Comparison of ENCODE assay signal across 20 cellular contexts in the genomic region with DNA sequence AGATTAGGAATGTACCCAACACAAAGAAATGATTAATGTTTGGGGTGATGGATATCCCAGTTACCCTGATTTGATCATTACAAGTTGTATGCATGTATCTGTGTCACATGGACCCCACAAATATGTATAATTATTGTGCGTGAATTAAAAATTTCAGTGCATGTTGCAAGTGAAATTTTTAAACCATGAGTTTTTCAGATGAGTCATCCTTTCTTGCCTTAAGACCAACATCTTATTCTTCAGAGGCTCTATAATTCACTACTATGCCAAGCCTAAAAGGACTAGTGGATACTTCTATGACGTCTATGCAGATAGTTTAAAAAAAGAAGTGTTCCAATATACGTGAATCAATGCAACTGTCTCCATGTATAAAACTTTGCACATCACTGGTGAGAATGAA.
DNase-seq lines count a peak whose midpoint lies in the region; FAIRE-seq and TF ChIP-seq lines count a peak whose summit lies in the region.
"Had no signal": no experiment of that assay in that cellular context is flagged by ENCODE, and none has a peak within 500 bp of the region (broad histone marks: within the 10 kb centered on the region; RNA-seq: fewer than 3 reads in every experiment).

No MANE protein-coding gene starts in this region.

- H3K27me3 ChIP-seq in breast epithelium = no peaks in the 10 kb centered on the region
- H3K27me3 ChIP-seq in dorsolateral prefrontal cortex = no peaks in the 10 kb centered on the region
- H3K27me3 ChIP-seq: neutrophil, tibial nerve had no signal

- FAIRE-seq in urothelium cell line (lab: Jason Lieb, UNC) = no peak

- H3K27ac Mint-ChIP-seq in MCF 10A (ENCODE audit: low read depth, unreplicated experiment) = no peak overlapping the region
- H3K27ac Mint-ChIP-seq: activated B cell treated with CpG ODN at 0.5 μM for 24 hours; activated naive CD8-positive, alpha-beta T cell treated with anti-CD3 and anti-CD28 coated beads, Interleukin-2, amount 10 ng/mL, durations not matched to agents 7 days and 5 days had no signal

- POLR2A ChIA-PET in MCF 10A (lab: Yijun Ruan, JAX) = no interaction called here

- DNase-seq in MCF 10A (ENCODE audit: unreplicated experiment) = peak; percentile 66
- DNase-seq in breast epithelium (ENCODE audit: low spot score in 2 of 2) = no peak
- peak; percentile 58 for DNase-seq in amniotic stem cell (lab: John Stamatoyannopoulos, UW)
- DNase-seq in fibroblast of the aortic adventitia (ENCODE audit: low read depth) = peak; percentile 99
- DNase-seq in urothelium cell line (ENCODE audit: low spot score) = peak; percentile 21
- DNase-seq in head of caudate nucleus = no peak
- DNase-seq in dorsolateral prefrontal cortex = no peak
- no peak for DNase-seq in T1000 (lab: John Stamatoyannopoulos, UW)
- DNase-seq: activated B cell treated with CpG ODN at 0.5 μM for 24 hours; activated CD8-positive, alpha-beta memory T cell treated with anti-CD3 and anti-CD28 coated beads, Interleukin-2, amount 50 U/mL, for 48 hours; activated naive CD8-positive, alpha-beta T cell treated with anti-CD3 and anti-CD28 coated beads, Interleukin-2, amount 10 ng/mL, durations not matched to agents 7 days and 5 days; DMS 273 treated with DMSO at 0.1 percent for 48 hours; effector CD4-positive, alpha-beta T cell; hypothalamus; Karpas-422; lower lobe of right lung; NCI-H2081 treated with DMSO at 0.1 percent for 48 hours had no signal

- no peak overlapping the region for H3K4me3 Mint-ChIP-seq in MCF 10A (ENCODE audit: unreplicated experiment)
- H3K4me3 Mint-ChIP-seq: activated B cell treated with CpG ODN at 0.5 μM for 24 hours; activated naive CD8-positive, alpha-beta T cell treated with anti-CD3 and anti-CD28 coated beads, Interleukin-2, amount 10 ng/mL, durations not matched to agents 7 days and 5 days had no signal

- H3K9me3 ChIP-seq in breast epithelium = peaks cover 8 to 14% of the 10 kb centered on the region in 2 donors
- H3K9me3 ChIP-seq: neutrophil had no signal

- no peaks in the 10 kb centered on the region for H3K36me3 ChIP-seq in breast epithelium
- H3K36me3 ChIP-seq: lower lobe of right lung, neutrophil, tibial nerve had no signal

- H3K27ac ChIP-seq in breast epithelium (no peak overlapping the region), dorsolateral prefrontal cortex (no peak overlapping the region)
- H3K27ac ChIP-seq: 22Rv1, lower lobe of right lung, neutrophil, tibial nerve had no signal

- BruUV-seq in MCF 10A (replicated peaks; lab: Mats Ljungman, UMichigan) = no TSS peak

- intact Hi-C loops in MCF 10A (cut with micrococcal nuclease) (loop anchor here (10.0 kb wide), 1 partner anchor 109 kb away; a partner anchor contains a TSS), breast epithelium (cut with DNase I; ENCODE audit: low total_unique reads) (no loop called here), head of caudate nucleus (cut with DNase I) (no loop called here), dorsolateral prefrontal cortex (cut with DNase I) (no loop called here)

- H3K27me3 Mint-ChIP-seq in MCF 10A (ENCODE audit: insufficient read depth, unreplicated experiment) = no peaks in the 10 kb centered on the region
- H3K27me3 Mint-ChIP-seq: activated B cell treated with CpG ODN at 0.5 μM for 24 hours had no signal

- no peak for TF ChIP-seq POLR2A in breast epithelium (IDR thresholded peaks at IDR 0.05)

- no peaks in the 10 kb centered on the region for H3K4me1 ChIP-seq in breast epithelium
- H3K4me1 ChIP-seq: lower lobe of right lung, tibial nerve had no signal

- H3K4me3 ChIP-seq in breast epithelium (no peak overlapping the region), fibroblast of the aortic adventitia (ENCODE audit: low read depth, low read length) (no peak overlapping the region), dorsolateral prefrontal cortex (no peak overlapping the region)
- H3K4me3 ChIP-seq: lower lobe of right lung, tibial nerve had no signal

- TF ChIP-seq CTCF in MCF 10A (IDR thresholded peaks at IDR 0.05; ENCODE audit: unreplicated experiment) (no peak), breast epithelium (IDR thresholded peaks at IDR 0.05) (no peak), fibroblast of the aortic adventitia (IDR thresholded peaks at IDR 0.05; ENCODE audit: insufficient read depth, low read length) (no peak), dorsolateral prefrontal cortex (IDR thresholded peaks at IDR 0.05 in 54 of 56, conservative IDR thresholded peaks at IDR 0.05 in 2 of 56; ENCODE audit: low read depth in 1 of 56, partially characterized antibody in 56 of 56) (no peak)

- H3K9me3 Mint-ChIP-seq in MCF 10A (ENCODE audit: unreplicated experiment) = peaks cover 22% of the 10 kb centered on the region
- H3K9me3 Mint-ChIP-seq: activated naive CD8-positive, alpha-beta T cell treated with anti-CD3 and anti-CD28 coated beads, Interleukin-2, amount 10 ng/mL, durations not matched to agents 7 days and 5 days had no signal

- peaks cover 11% of the 10 kb centered on the region for H3K4me1 Mint-ChIP-seq in MCF 10A (ENCODE audit: insufficient read depth, unreplicated experiment)
- H3K4me1 Mint-ChIP-seq: activated naive CD8-positive, alpha-beta T cell treated with anti-CD3 and anti-CD28 coated beads, Interleukin-2, amount 10 ng/mL, durations not matched to agents 7 days and 5 days had no signal

- no peaks in the 10 kb centered on the region for H3K36me3 Mint-ChIP-seq in MCF 10A (ENCODE audit: insufficient read depth, unreplicated experiment)
- H3K36me3 Mint-ChIP-seq: activated naive CD8-positive, alpha-beta T cell treated with anti-CD3 and anti-CD28 coated beads, Interleukin-2, amount 10 ng/mL, durations not matched to agents 7 days and 5 days had no signal

- CTCF ChIA-PET in MCF 10A (lab: Yijun Ruan, JAX) = interaction anchor here (0.6 kb wide), 1 partner anchor 324 kb away, joined by 3 read pairs; no protein-coding TSS in a partner anchor

Comparison
In these comparisons a context has a peak if more than half of its experiments do, and no peak if none do; other contexts are left out.
1. DNase-seq: peak in MCF 10A (single experiment), amniotic stem cell (single experiment), fibroblast of the aortic adventitia (single experiment) and urothelium cell line (single experiment); none in breast epithelium (0 of 2), head of caudate nucleus (0 of 42), dorsolateral prefrontal cortex (0 of 10) and T1000 (single experiment).